14 cellular contexts compared by ENCODE assay signal in genomic region chr17:9880582-9880999, GRCh38. TPM values are rescaled to one million over a fixed set of nuclear protein-coding genes. Genes with fewer than 3 reads are reported as not detected.
A peak's percentile ranks its signal among the peaks of the same experiment; 100 is the strongest.
DNase-seq lines count a peak whose midpoint lies in the region; ATAC-seq and TF ChIP-seq lines count a peak whose summit lies in the region.
"Had no signal": no experiment of that assay in that cellular context is flagged by ENCODE, and none has a peak within 500 bp of the region (broad histone marks: within the 10 kb centered on the region; RNA-seq: fewer than 3 reads in every experiment).

No MANE protein-coding gene starts in this region.

- CTCF ChIA-PET in Calu3 (lab: Charles Lee): no interaction called here

- BruUV-seq in Calu3 (replicated peaks; lab: Mats Ljungman, UMichigan): no TSS peak

- ATAC-seq in lung (ENCODE audit: insufficient read depth, low FRiP score): peak; percentile 72
- ATAC-seq: activated T-cell treated with anti-CD3 and anti-CD28 coated beads, Interleukin-2, amount 50 U/mL, for 72 hours; left lobe of liver had no signal

- peaks cover 10% of the 10 kb centered on the region for H3K36me3 Mint-ChIP-seq in Calu3 (ENCODE audit: insufficient read depth, unreplicated experiment)
- H3K36me3 Mint-ChIP-seq in immature natural killer cell: peaks cover 0 to 5% (median 0%) of the 10 kb centered on the region in 3 donors

- peaks cover 6 to 7% of the 10 kb centered on the region in 2 donors for H3K9me3 ChIP-seq in lung (ENCODE audit: control insufficient read depth in 2 of 2, insufficient read depth in 1 of 2, low read length in 1 of 2)

- TF ChIP-seq CTCF in Calu3 (IDR thresholded peaks at IDR 0.05; ENCODE audit: unreplicated experiment) (no peak), astrocyte of the spinal cord (IDR thresholded peaks at IDR 0.05; ENCODE audit: low read depth, low read length) (no peak), lung (IDR thresholded peaks at IDR 0.05; ENCODE audit: control extremely low read depth, extremely low read depth) (no peak)

- no peaks in the 10 kb centered on the region for H3K27me3 ChIP-seq in lung (ENCODE audit: control insufficient read depth, insufficient read depth)
- H3K27me3 ChIP-seq: Peyer's patch had no signal

- peaks cover 33% of the 10 kb centered on the region for H3K4me1 Mint-ChIP-seq in Calu3 (ENCODE audit: low read depth, unreplicated experiment)
- H3K4me1 Mint-ChIP-seq in immature natural killer cell: no peaks in the 10 kb centered on the region

- peak overlapping the region; percentile 94 for H3K27ac Mint-ChIP-seq in Calu3 (ENCODE audit: unreplicated experiment)
- H3K27ac Mint-ChIP-seq in immature natural killer cell: no peak overlapping the region
- H3K27ac Mint-ChIP-seq: activated T-cell treated with anti-CD3 and anti-CD28 coated beads, Interleukin-2, amount 50 U/mL, for 72 hours had no signal

- no peaks in the 10 kb centered on the region for H3K36me3 ChIP-seq in lung (ENCODE audit: control insufficient read depth in 2 of 2, insufficient read depth in 2 of 2, low read length in 2 of 2)
- H3K36me3 ChIP-seq: Peyer's patch had no signal

- in situ Hi-C loops in astrocyte of the spinal cord (cut with HindIII; ENCODE audit: low sequenced_read_pairs): no loop called here

- H3K4me3 ChIP-seq in astrocyte of the spinal cord (ENCODE audit: low read depth, low read length): no peak overlapping the region
- H3K4me3 ChIP-seq in lung: no peak overlapping the region
- H3K4me3 ChIP-seq: Peyer's patch had no signal

- H3K27me3 Mint-ChIP-seq in Calu3 (ENCODE audit: unreplicated experiment) (no peaks in the 10 kb centered on the region), immature natural killer cell (ENCODE audit: low read depth in 3 of 3) (peaks cover 4 to 10% (median 5%) of the 10 kb centered on the region in 3 donors)

- WGBS in lung, 2 donors: 49 to 57% methylated on average over 3 of the region's 3 CpGs

- H3K4me3 Mint-ChIP-seq in Calu3 (ENCODE audit: low read depth, unreplicated experiment) (peak overlapping the region; percentile 50), immature natural killer cell (no peak overlapping the region)
- H3K4me3 Mint-ChIP-seq: activated T-cell treated with anti-CD3 and anti-CD28 coated beads, Interleukin-2, amount 50 U/mL, for 72 hours had no signal

- H3K4me1 ChIP-seq in lung (ENCODE audit: control insufficient read depth in 2 of 2, insufficient read depth in 2 of 2, low read length in 2 of 2): no peaks in the 10 kb centered on the region
- H3K4me1 ChIP-seq: parathyroid adenoma, Peyer's patch had no signal

- no peak overlapping the region for H3K27ac ChIP-seq in lung (ENCODE audit: low read depth in 1 of 2, low read length in 1 of 2)
- H3K27ac ChIP-seq: C4-2B, parathyroid adenoma, Peyer's patch had no signal

- DNase-seq in Calu3 (peak; percentile 50), HT-29 (ENCODE audit: low spot score) (peak; percentile 56), astrocyte of the spinal cord (ENCODE audit: low read depth, low spot score) (peak; percentile 35), lung (ENCODE audit: low spot score) (no peak), NCI-H2196 (lab: John Stamatoyannopoulos, UW; ENCODE audit: unreplicated experiment) (no peak), immature natural killer cell (no peak), T-helper 1 cell (no peak), mesenteric fat pad (ENCODE audit: low spot score) (no peak)
- DNase-seq: activated T-cell treated with anti-CD3 and anti-CD28 coated beads, Interleukin-2, amount 50 U/mL, for 72 hours; Peyer's patch; stimulated activated CD4-positive, alpha-beta T cell treated with anti-CD3 and anti-CD28 coated beads, Interleukin-4, amount 100 ng/mL, for 4 hours had no signal

- intact Hi-C loops in Calu3 (cut with micrococcal nuclease; ENCODE audit: unreplicated experiment): loop anchor here (5.0 kb wide), 1 partner anchor 43 kb away; no protein-coding TSS in a partner anchor

- H3K9me3 Mint-ChIP-seq in Calu3 (ENCODE audit: low read depth, unreplicated experiment) (no peaks in the 10 kb centered on the region), immature natural killer cell (peaks cover 6 to 22% (median 14%) of the 10 kb centered on the region in 6 donors)

RNA-seq across cellular contexts. Expression of gene RCVRN, which starts 24.5 kb away (rescaled TPM):
- total RNA-seq in Calu3 (2022) (not detected in 2 replicates), lung (under 1 TPM in 1 of 2 donors, not detected in 1; 0.31 TPM), mesenteric fat pad (0.67 TPM)
- total RNA-seq in HT-29 (2014; rRNA removed; shearing (Covaris generic)): not detected in 2 replicates
- polyA plus RNA-seq in lung (under 1 TPM; 0.09 to 0.24 TPM), immature natural killer cell (not detected)
- total RNA-seq: activated T-cell treated with anti-CD3 and anti-CD28 coated beads, Interleukin-2, amount 50 U/mL, for 72 hours; left lobe of liver; Peyer's patch had no signal

RNA-seq across cellular contexts. Expression of gene GLP2R, which starts 54.9 kb away (rescaled TPM):
- total RNA-seq in Calu3 (2022) (0.20 and 0.59 TPM in 2 replicates), lung (1 to 10 TPM in 1 of 2 donors, under 1 TPM in 1; 0.86 to 1.6 TPM), mesenteric fat pad (6.7 TPM)
- 0.03 TPM in 1 of 2 replicates, not detected in the other for total RNA-seq in HT-29 (2014; rRNA removed; shearing (Covaris generic))
- polyA plus RNA-seq in lung (under 1 TPM; 0.11 to 0.22 TPM), immature natural killer cell (not detected)
- total RNA-seq: activated T-cell treated with anti-CD3 and anti-CD28 coated beads, Interleukin-2, amount 50 U/mL, for 72 hours had no signal

RNA-seq across cellular contexts. Expression of gene GSG1L2, which starts 58.7 kb away (rescaled TPM):
- total RNA-seq in Calu3 (2022) (not detected in 2 replicates), lung (not detected), mesenteric fat pad (not detected)
- not detected in 2 replicates for total RNA-seq in HT-29 (2014; rRNA removed; shearing (Covaris generic))
- polyA plus RNA-seq in lung (not detected), immature natural killer cell (not detected)
- total RNA-seq: activated T-cell treated with anti-CD3 and anti-CD28 coated beads, Interleukin-2, amount 50 U/mL, for 72 hours; left lobe of liver; Peyer's patch had no signal

Comparison
In these comparisons a context has a peak if more than half of its experiments do, and no peak if none do; other contexts are left out.
1. DNase-seq: peak in Calu3 (single experiment), HT-29 (single experiment) and astrocyte of the spinal cord (single experiment); none in lung (single experiment), NCI-H2196 (single experiment), immature natural killer cell (0 of 3), T-helper 1 cell (0 of 5) and mesenteric fat pad (single experiment).